ENCODE assay signal across 8 cellular contexts in the genomic region with DNA sequence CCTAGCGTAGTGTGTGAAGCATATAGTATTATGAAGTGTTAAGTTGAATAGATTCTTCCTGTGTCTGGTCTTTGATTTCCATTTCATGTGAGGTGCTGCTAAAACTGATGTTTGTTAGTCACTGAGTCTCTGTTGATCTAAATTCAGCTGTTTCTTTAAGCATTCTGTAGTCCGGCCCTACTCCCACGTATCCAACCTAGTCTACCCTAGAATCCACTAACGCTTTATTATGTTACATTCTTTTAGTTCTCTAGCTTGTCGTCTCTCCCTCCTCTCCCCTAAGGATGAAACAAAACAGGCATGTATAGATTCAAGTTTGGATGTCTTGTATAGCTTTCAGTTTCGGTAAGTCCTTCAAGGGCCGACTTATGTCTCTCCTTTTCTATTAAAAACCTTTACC. TPM values are rescaled to one million over a fixed set of nuclear protein-coding genes. Genes with fewer than 3 reads are reported as not detected.
DNase-seq lines count a peak whose midpoint lies in the region; ATAC-seq and TF ChIP-seq lines count a peak whose summit lies in the region.

No MANE protein-coding gene starts in this region.

- POLR2A ChIA-PET in CD4-positive, alpha-beta T cell (lab: Charles Lee) = interaction anchor here (0.9 to 5.4 kb wide), 5 partner anchors 10 to 117 kb away, joined by 3 to 49 read pairs (median 11); a partner anchor contains a TSS

- H3K9me3 Mint-ChIP-seq in CD4-positive, alpha-beta T cell = no peaks in the 10 kb centered on the region
- H3K9me3 Mint-ChIP-seq in chondrocyte (ENCODE audit: low read depth) = no peaks in the 10 kb centered on the region
- H3K9me3 Mint-ChIP-seq in natural killer cell = no peaks in the 10 kb centered on the region

- H3K4me1 Mint-ChIP-seq in CD4-positive, alpha-beta T cell (ENCODE audit: low read depth) = peaks cover 34% of the 10 kb centered on the region
- H3K4me1 Mint-ChIP-seq in chondrocyte (ENCODE audit: low read depth) (peaks cover 44% of the 10 kb centered on the region), natural killer cell (peaks cover 35 to 38% of the 10 kb centered on the region in 2 donors)

- peak overlapping the region; percentile 75 for H3K4me3 Mint-ChIP-seq in CD4-positive, alpha-beta T cell
- H3K4me3 Mint-ChIP-seq in chondrocyte (ENCODE audit: unreplicated experiment) (peak overlapping the region; percentile 88), natural killer cell (peak overlapping the region; percentile 76)

- peaks cover 15% of the 10 kb centered on the region for H3K27me3 Mint-ChIP-seq in CD4-positive, alpha-beta T cell
- H3K27me3 Mint-ChIP-seq in chondrocyte (ENCODE audit: low read depth) (no peaks in the 10 kb centered on the region), natural killer cell (ENCODE audit: low read depth in 2 of 2) (no peaks in the 10 kb centered on the region)

- ATAC-seq in CD4-positive, alpha-beta T cell (ENCODE audit: poor library complexity) = no peak
- no peak for ATAC-seq in natural killer cell
- ATAC-seq in GM21786 (IDR thresholded peaks at IDR 0.05; ENCODE audit: unreplicated experiment) = no peak
- no peak for ATAC-seq in GM19324 (IDR thresholded peaks at IDR 0.05; ENCODE audit: low FRiP score, unreplicated experiment)

- peaks cover 78% of the 10 kb centered on the region for H3K36me3 ChIP-seq in MG63

- H3K27me3 ChIP-seq in CD4-positive, alpha-beta T cell (ENCODE audit: control insufficient read depth, insufficient read depth, low read length) = no peaks in the 10 kb centered on the region
- H3K27me3 ChIP-seq in MG63 = no peaks in the 10 kb centered on the region

- peaks cover 4% of the 10 kb centered on the region for H3K36me3 Mint-ChIP-seq in CD4-positive, alpha-beta T cell (ENCODE audit: low read depth)
- peaks cover 11% of the 10 kb centered on the region for H3K36me3 Mint-ChIP-seq in chondrocyte (ENCODE audit: low read depth)
- H3K36me3 Mint-ChIP-seq in natural killer cell = no peaks in the 10 kb centered on the region

- H3K27ac ChIP-seq in CD4-positive, alpha-beta T cell (ENCODE audit: low read depth, low read length) = no peak overlapping the region

- no peak for TF ChIP-seq CTCF in CD4-positive, alpha-beta T cell (IDR thresholded peaks at IDR 0.05)
- TF ChIP-seq CTCF in chondrocyte (IDR thresholded peaks at IDR 0.05) (no peak), natural killer cell (IDR thresholded peaks at IDR 0.05) (no peak)

- peak overlapping the region; percentile 82 for H3K4me3 ChIP-seq in MG63

- CTCF ChIA-PET in CD4-positive, alpha-beta T cell (lab: Charles Lee) = interaction anchor here (0.5 to 3.7 kb wide), 3 partner anchors 36 to 698 kb away, joined by 3 to 44 read pairs (median 15); no protein-coding TSS in a partner anchor

- peak overlapping the region; percentile 64 for H3K27ac Mint-ChIP-seq in CD4-positive, alpha-beta T cell
- H3K27ac Mint-ChIP-seq in chondrocyte (ENCODE audit: unreplicated experiment) (peak overlapping the region; percentile 82), natural killer cell (peak overlapping the region; percentile 86 to 87)

- H3K9me3 ChIP-seq in CD4-positive, alpha-beta T cell (ENCODE audit: control insufficient read depth, low read length) = no peaks in the 10 kb centered on the region
- H3K9me3 ChIP-seq in MG63 = no peaks in the 10 kb centered on the region

- intact Hi-C loops in CD4-positive, alpha-beta T cell (cut with DNase I, micrococcal nuclease) = loop anchor here in 1 of 2 experiments (2.0 kb wide), 1 partner anchor 35 kb away; no protein-coding TSS in a partner anchor
- intact Hi-C loops in natural killer cell (cut with micrococcal nuclease) = no loop called here

- no peak for DNase-seq in CD4-positive, alpha-beta T cell
- DNase-seq in MG63 = no peak
- no peak for DNase-seq in chondrocyte (ENCODE audit: low spot score)
- DNase-seq in natural killer cell = no peak
- no peak for DNase-seq in stimulated activated CD4-positive, alpha-beta T cell treated with anti-CD3 and anti-CD28 coated beads, Interleukin-4, amount 100 ng/mL, for 1 hour
- no peak for DNase-seq in GM03348 (ENCODE audit: low spot score)

RNA-seq across cellular contexts. Expression of a gene that starts 4.1 kb away (rescaled TPM):
- total RNA-seq in CD4-positive, alpha-beta T cell = 10 to 100 TPM in 1 of 2 experiments, 1 to 10 TPM in 1; 9.3 to 10.7 TPM
- total RNA-seq in MG63 (2014; rRNA removed; shearing (Covaris generic); ENCODE audit: low replicate concordance) = 34.8 and 35.6 TPM in 2 replicates
- total RNA-seq in chondrocyte = 17.8 to 31.2 TPM (median 17.8 TPM) in 3 replicates
- total RNA-seq in natural killer cell = 10 to 100 TPM; 17.1 to 20.8 (median 19.0) TPM
